In the genomic region with DNA sequence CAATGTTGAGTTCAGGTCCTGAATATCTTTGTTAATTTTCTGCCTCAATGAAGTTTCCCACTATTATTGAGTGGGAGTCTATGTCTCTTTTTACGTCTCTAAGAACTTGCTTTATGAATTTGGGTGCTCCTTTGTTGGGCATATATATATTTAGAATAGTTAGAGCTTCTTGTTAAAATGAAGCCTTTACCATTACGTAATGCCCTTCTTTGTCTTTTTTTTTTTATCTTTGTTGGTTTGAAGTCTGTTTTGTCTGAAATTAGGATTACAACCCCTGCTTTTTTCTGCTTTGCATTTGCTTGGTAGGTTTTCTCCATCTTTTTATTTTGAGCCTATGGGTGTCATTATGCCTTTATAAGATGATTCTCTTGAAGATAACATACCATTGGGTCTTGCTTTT, we compare ENCODE assay signal across 8 cellular contexts. TPM values are rescaled to one million over a fixed set of nuclear protein-coding genes. Genes with fewer than 3 reads are reported as not detected.
"Had no signal": no experiment of that assay in that cellular context is flagged by ENCODE, and none has a peak within 500 bp of the region (broad histone marks: within the 10 kb centered on the region; RNA-seq: fewer than 3 reads in every experiment).

No MANE protein-coding gene starts in this region.

- FAIRE-seq: G401.6, GM12878, GM12891, GM12892, GM18507 had no signal

- DNase-seq: GDM1, GF-D8 had no signal

- H3K4me3 ChIP-seq: GM12878 had no signal

- ATAC-seq: GM12878 had no signal

RNA-seq across cellular contexts. Expression of a gene that starts 10.9 kb away (rescaled TPM):
- total RNA-seq: G401, GM12878 had no signal
